ENCODE assay signal across 8 cellular contexts in genomic region chr10:20855398-20856038, GRCh38. TPM values are rescaled to one million over a fixed set of nuclear protein-coding genes. Genes with fewer than 3 reads are reported as not detected.
DNase-seq lines count a peak whose midpoint lies in the region; ATAC-seq, FAIRE-seq and TF ChIP-seq lines count a peak whose summit lies in the region.

No MANE protein-coding gene starts in this region.

- H3K4me3 Mint-ChIP-seq in activated T-cell treated with anti-CD3 and anti-CD28 coated beads, Interleukin-2, amount 50 U/mL, for 4 hours: no peak overlapping the region

- H3K27ac ChIP-seq in foreskin keratinocyte: no peak overlapping the region

- TF ChIP-seq CTCF in GM12874 (IDR thresholded peaks at IDR 0.05; ENCODE audit: insufficient read depth, low read depth, low read length) (0 out of 2 replicates have a peak, but pooled peaks have one; percentile 15), foreskin keratinocyte (conservative IDR thresholded peaks at IDR 0.05) (peak; percentile 71)

- H3K9me3 Mint-ChIP-seq in activated T-cell treated with anti-CD3 and anti-CD28 coated beads, Interleukin-2, amount 50 U/mL, for 4 hours: no peaks in the 10 kb centered on the region

- no peaks in the 10 kb centered on the region for H3K4me1 Mint-ChIP-seq in activated T-cell treated with anti-CD3 and anti-CD28 coated beads, Interleukin-2, amount 50 U/mL, for 4 hours (ENCODE audit: low read depth)

- ATAC-seq in foreskin keratinocyte (peak; percentile 26), HG02840 (IDR thresholded peaks at IDR 0.05; ENCODE audit: low FRiP score, unreplicated experiment) (no peak)
- ATAC-seq in activated T-cell treated with anti-CD3 and anti-CD28 coated beads, Interleukin-2, amount 50 U/mL, for 4 hours: no peak

- no peaks in the 10 kb centered on the region for H3K36me3 Mint-ChIP-seq in activated T-cell treated with anti-CD3 and anti-CD28 coated beads, Interleukin-2, amount 50 U/mL, for 4 hours (ENCODE audit: insufficient read depth)

- H3K27me3 ChIP-seq in foreskin keratinocyte: no peaks in the 10 kb centered on the region

- DNase-seq in A172 (ENCODE audit: low spot score) (peak; percentile 26), RCC 7860 (ENCODE audit: low spot score) (peak; percentile 27), foreskin keratinocyte (no peak), NCI-H1694 treated with DMSO at 0.1 percent for 48 hours (lab: John Stamatoyannopoulos, UW) (no peak)
- DNase-seq in activated T-cell treated with anti-CD3 and anti-CD28 coated beads, Interleukin-2, amount 50 U/mL, for 4 hours: no peak
- no peak for DNase-seq in stimulated activated CD4-positive, alpha-beta T cell treated with anti-CD3 and anti-CD28 coated beads, Interleukin-15, amount 100 ng/mL, for 24 hours

- H3K4me1 ChIP-seq in foreskin keratinocyte: no peaks in the 10 kb centered on the region

- peak; percentile 61 for FAIRE-seq in RCC 7860 (lab: Jason Lieb, UNC)

- H3K27me3 Mint-ChIP-seq in activated T-cell treated with anti-CD3 and anti-CD28 coated beads, Interleukin-2, amount 50 U/mL, for 4 hours (ENCODE audit: low read depth): peaks cover 2% of the 10 kb centered on the region

RNA-seq across cellular contexts. Expression of gene NEBL, which starts 41.6 kb away (rescaled TPM):
- total RNA-seq in A172 (2014; rRNA removed; shearing (Covaris generic)): 1.6 and 3.4 TPM in 2 replicates
- 0.17 and 0.32 TPM in 2 replicates for total RNA-seq in foreskin keratinocyte
- 0.08 and 0.09 TPM in 2 replicates for polyA plus RNA-seq in foreskin keratinocyte
- under 1 TPM; 0.11 to 0.48 (median 0.24) TPM for total RNA-seq in activated T-cell treated with anti-CD3 and anti-CD28 coated beads, Interleukin-2, amount 50 U/mL, for 4 hours

Comparison
In these comparisons a context has a peak if more than half of its experiments do, and no peak if none do; other contexts are left out.
1. DNase-seq: peak in A172 (single experiment) and RCC 7860 (single experiment); none in foreskin keratinocyte (0 of 2), activated T-cell treated with anti-CD3 and anti-CD28 coated beads, Interleukin-2, amount 50 U/mL, for 4 hours (single experiment), stimulated activated CD4-positive, alpha-beta T cell treated with anti-CD3 and anti-CD28 coated beads, Interleukin-15, amount 100 ng/mL, for 24 hours (single experiment) and NCI-H1694 treated with DMSO at 0.1 percent for 48 hours (single experiment).